4 cellular contexts compared by ENCODE assay signal in the genomic region with DNA sequence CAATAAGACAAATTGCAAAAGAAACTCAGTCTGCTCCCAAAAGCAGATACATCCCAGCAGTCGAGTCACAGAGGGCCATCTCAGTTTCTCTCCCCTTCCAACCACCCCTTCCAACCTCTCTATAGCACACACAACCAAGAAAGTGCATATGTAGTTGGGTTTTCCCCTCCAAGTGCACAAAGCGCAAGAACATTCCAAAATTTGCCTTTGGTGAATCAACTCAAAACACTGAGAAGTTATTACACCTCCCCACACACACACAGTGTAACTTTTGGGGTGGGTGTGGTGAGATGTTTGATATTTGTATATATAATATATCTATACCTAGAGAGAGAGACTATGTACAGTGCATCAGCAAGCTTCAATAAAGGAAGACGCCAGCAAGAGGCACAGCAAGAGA. TPM values are rescaled to one million over a fixed set of nuclear protein-coding genes. Genes with fewer than 3 reads are reported as not detected.
"Had no signal": no experiment of that assay in that cellular context is flagged by ENCODE, and none has a peak within 500 bp of the region (broad histone marks: within the 10 kb centered on the region; RNA-seq: fewer than 3 reads in every experiment).

No MANE protein-coding gene starts in this region.

- ATAC-seq: GM12878 had no signal

- H3K4me3 ChIP-seq: GM12878 had no signal

- DNase-seq: GDM1, GF-D8 had no signal

RNA-seq across cellular contexts. Expression of a gene that starts 10.2 kb away (rescaled TPM):
- total RNA-seq: G401, GM12878 had no signal

RNA-seq across cellular contexts. Expression of a gene that starts 13.6 kb away (rescaled TPM):
- total RNA-seq: GM12878 had no signal
